ENCODE assay signal across 18 cellular contexts in genomic region chr3:143173242-143173641, GRCh38. TPM values are rescaled to one million over a fixed set of nuclear protein-coding genes. Genes with fewer than 3 reads are reported as not detected.
A peak's percentile ranks its signal among the peaks of the same experiment; 100 is the strongest.
DNase-seq lines count a peak whose midpoint lies in the region; ATAC-seq, FAIRE-seq and TF ChIP-seq lines count a peak whose summit lies in the region.
"Had no signal": no experiment of that assay in that cellular context is flagged by ENCODE, and none has a peak within 500 bp of the region (broad histone marks: within the 10 kb centered on the region; RNA-seq: fewer than 3 reads in every experiment).

No MANE protein-coding gene starts in this region.

- H3K36me3 ChIP-seq in DND-41 (ENCODE audit: insufficient read depth, low read length), result peaks cover 3% of the 10 kb centered on the region; the same call in 1 of the 2 replicates
- H3K36me3 ChIP-seq in K562 (ENCODE audit: control insufficient read depth, insufficient read depth, low read length), result no peaks in the 10 kb centered on the region; the same call in 2 of the 3 replicates
- H3K36me3 ChIP-seq: BLaER1, SJCRH30 had no signal

- 42% methylated on average over 1 of the region's 1 CpG for WGBS in K562 (ENCODE audit: insufficient coverage, low coverage, missing lambda C conversion rate)

- H4K20me1 ChIP-seq in DND-41 (ENCODE audit: insufficient read depth, low read length), result no peaks in the 10 kb centered on the region
- no peaks in the 10 kb centered on the region for H4K20me1 ChIP-seq in K562 (replicated peaks; ENCODE audit: control insufficient read depth, insufficient read depth, low read length)
- H4K20me1 ChIP-seq: BLaER1 had no signal

- BruUV-seq in K562 (replicated peaks; lab: Mats Ljungman, UMichigan), result no TSS peak

- CTCF ChIA-PET in K562 (lab: Yijun Ruan, JAX; ENCODE audit: low intra/inter-chr PET ratio), result no interaction called here

- POLR2A ChIA-PET in K562 (lab: Yijun Ruan, JAX), result interaction anchor here (0.6 to 1.5 kb wide), 3 partner anchors 10 to 385 kb away, joined by 3 read pairs; no protein-coding TSS in a partner anchor

- no peak for TF ChIP-seq POLR2A in K562 (conservative IDR thresholded peaks at IDR 0.05)

- H3K9me1 ChIP-seq in K562 (ENCODE audit: control insufficient read depth, insufficient read depth, low read length), result no peaks in the 10 kb centered on the region

- FAIRE-seq in K562 (lab: Jason Lieb, UNC), result no peak
- FAIRE-seq: A549, H1, HepG2 had no signal

- no peaks in the 10 kb centered on the region for H3K27me3 Mint-ChIP-seq in activated T-cell treated with anti-CD3 and anti-CD28 coated beads, Interleukin-2, amount 50 U/mL, for 4 hours (ENCODE audit: low read depth)
- H3K27me3 Mint-ChIP-seq in activated T-cell treated with anti-CD3 and anti-CD28 coated beads, Interleukin-2, amount 50 U/mL, for 72 hours (ENCODE audit: low read depth), result no peaks in the 10 kb centered on the region
- H3K27me3 Mint-ChIP-seq in nephron (ENCODE audit: low read depth), result peaks cover 5% of the 10 kb centered on the region

- H3K9ac ChIP-seq in DND-41 (ENCODE audit: low read depth, low read length), result peak overlapping the region; percentile 82
- no peak overlapping the region for H3K9ac ChIP-seq in K562 (ENCODE audit: insufficient read depth in 1 of 2, low read depth in 2 of 2, low read length in 2 of 2)
- H3K9ac ChIP-seq: BLaER1, KMS-11 had no signal

- H2AFZ ChIP-seq in DND-41 (ENCODE audit: low read depth, low read length), result peak overlapping the region; percentile 49
- no peak overlapping the region for H2AFZ ChIP-seq in K562 (ENCODE audit: low read depth, low read length)

- peaks cover 1% of the 10 kb centered on the region for H3K36me3 Mint-ChIP-seq in activated T-cell treated with anti-CD3 and anti-CD28 coated beads, Interleukin-2, amount 50 U/mL, for 4 hours (ENCODE audit: insufficient read depth)
- peaks cover 11 to 21% of the 10 kb centered on the region in 2 donors for H3K36me3 Mint-ChIP-seq in activated T-cell treated with anti-CD3 and anti-CD28 coated beads, Interleukin-2, amount 50 U/mL, for 72 hours (ENCODE audit: insufficient read depth in 2 of 2)
- peaks cover 13% of the 10 kb centered on the region for H3K36me3 Mint-ChIP-seq in nephron (ENCODE audit: low read depth)

- TF ChIP-seq CTCF in DND-41 (IDR thresholded peaks at IDR 0.05; ENCODE audit: borderline replicate concordance, extremely low read depth, low read length, poor library complexity, severe bottlenecking) (no peak), K562 (IDR thresholded peaks at IDR 0.05 in 2 of 3, conservative IDR thresholded peaks at IDR 0.05 in 1 of 3; ENCODE audit: insufficient read depth in 2 of 3, low read depth in 1 of 3, low read length in 3 of 3) (no peak), nephron (IDR thresholded peaks at IDR 0.05; ENCODE audit: unreplicated experiment in 3 of 3) (no peak)

- H3K4me1 ChIP-seq in DND-41 (ENCODE audit: insufficient read depth, low read length) (peaks cover 72% of the 10 kb centered on the region), K562 (replicated peaks in 1 of 2; ENCODE audit: control insufficient read depth in 2 of 2, insufficient read depth in 2 of 2, low read length in 2 of 2) (peaks cover 15 to 40% of the 10 kb centered on the region in 2 experiments)
- H3K4me1 ChIP-seq: A549, SJCRH30 had no signal

- H3K27ac Mint-ChIP-seq in activated T-cell treated with anti-CD3 and anti-CD28 coated beads, Interleukin-2, amount 50 U/mL, for 72 hours, result no peak overlapping the region
- H3K27ac Mint-ChIP-seq in nephron, result peak overlapping the region; percentile 98 to 99 (median 98)

- in situ Hi-C loops in K562 (cut with MboI), result no loop called here

- peaks cover 67% of the 10 kb centered on the region for H3K4me1 Mint-ChIP-seq in activated T-cell treated with anti-CD3 and anti-CD28 coated beads, Interleukin-2, amount 50 U/mL, for 4 hours (ENCODE audit: low read depth)
- H3K4me1 Mint-ChIP-seq in activated T-cell treated with anti-CD3 and anti-CD28 coated beads, Interleukin-2, amount 50 U/mL, for 72 hours (ENCODE audit: low read depth), result peaks cover 67% of the 10 kb centered on the region
- H3K4me1 Mint-ChIP-seq in nephron, result peaks cover 44% of the 10 kb centered on the region

- TF ChIP-seq EP300 in K562 (IDR thresholded peaks at IDR 0.05; ENCODE audit: low read length), result no peak

- intact Hi-C loops in K562 (cut with micrococcal nuclease), result no loop called here

- H3K4me3 Mint-ChIP-seq in activated T-cell treated with anti-CD3 and anti-CD28 coated beads, Interleukin-2, amount 50 U/mL, for 4 hours, result peak overlapping the region; percentile 31
- no peak overlapping the region for H3K4me3 Mint-ChIP-seq in activated T-cell treated with anti-CD3 and anti-CD28 coated beads, Interleukin-2, amount 50 U/mL, for 72 hours
- H3K4me3 Mint-ChIP-seq in nephron, result no peak overlapping the region

- H3K4me2 ChIP-seq in DND-41 (ENCODE audit: insufficient read depth, low read length) (peak overlapping the region; percentile 61), K562 (ENCODE audit: insufficient read depth, low read length) (no peak overlapping the region)
- H3K4me2 ChIP-seq: A549, KMS-11 had no signal

- no peak for DNase-seq in activated T-cell treated with anti-CD3 and anti-CD28 coated beads, Interleukin-2, amount 50 U/mL, for 4 hours
- DNase-seq in activated T-cell treated with anti-CD3 and anti-CD28 coated beads, Interleukin-2, amount 50 U/mL, for 72 hours, result no peak
- DNase-seq in DND-41, result no peak
- no peak for DNase-seq in K562 (ENCODE audit: extremely low read depth in 1 of 4, low spot score in 3 of 4)
- DNase-seq in SK-N-DZ (ENCODE audit: low spot score), result no peak
- DNase-seq: DMS79, NCI-H1417 treated with DMSO at 0.1 percent for 48 hours, NCI-H187 treated with DMSO at 0.1 percent for 48 hours, NCI-H345, NCI-H524 treated with DMSO at 0.1 percent for 48 hours, SJCRH30 had no signal

- H3K9me3 ChIP-seq in DND-41 (ENCODE audit: insufficient read depth, low read length, severe bottlenecking) (peaks cover 14% of the 10 kb centered on the region), K562 (replicated peaks; ENCODE audit: control insufficient read depth, insufficient read depth, low read depth, low read length) (peaks cover 4% of the 10 kb centered on the region)

- TF ChIP-seq RAD21 in K562 (CRISPR knock-in tag; conservative IDR thresholded peaks at IDR 0.05 in 1 of 2, IDR thresholded peaks at IDR 0.05 in 1 of 2), result no peak

- no peak for ATAC-seq in activated T-cell treated with anti-CD3 and anti-CD28 coated beads, Interleukin-2, amount 50 U/mL, for 4 hours
- ATAC-seq in activated T-cell treated with anti-CD3 and anti-CD28 coated beads, Interleukin-2, amount 50 U/mL, for 72 hours (replicated peaks in 1 of 2), result no peak
- no peak for ATAC-seq in DND-41 (ENCODE audit: insufficient read depth, low read depth)
- no peak for ATAC-seq in K562
- no peak for ATAC-seq in HG03521 (IDR thresholded peaks at IDR 0.05; ENCODE audit: unreplicated experiment)
- ATAC-seq: A549, HepG2 had no signal

- peak overlapping the region in 1 of 2 experiments; percentile 36; a peak in 2 of 4 replicates for H3K4me3 ChIP-seq in DND-41 (ENCODE audit: low read depth in 1 of 2, low read length in 2 of 2)
- H3K4me3 ChIP-seq in K562, result no peak overlapping the region
- H3K4me3 ChIP-seq: A549, BLaER1, SJCRH30 had no signal

- H3K27me3 ChIP-seq in DND-41 (ENCODE audit: insufficient read depth, low read length, poor library complexity) (no peaks in the 10 kb centered on the region), K562 (ENCODE audit: control insufficient read depth in 2 of 2, insufficient read depth in 2 of 2, low read length in 2 of 2) (no peaks in the 10 kb centered on the region)
- H3K27me3 ChIP-seq: BLaER1, SJCRH30 had no signal

- peaks cover 18% of the 10 kb centered on the region for H3K9me3 Mint-ChIP-seq in activated T-cell treated with anti-CD3 and anti-CD28 coated beads, Interleukin-2, amount 50 U/mL, for 4 hours
- peaks cover 8 to 10% of the 10 kb centered on the region in 2 donors for H3K9me3 Mint-ChIP-seq in activated T-cell treated with anti-CD3 and anti-CD28 coated beads, Interleukin-2, amount 50 U/mL, for 72 hours
- H3K9me3 Mint-ChIP-seq in nephron, result peaks cover 21% of the 10 kb centered on the region

- H3K79me2 ChIP-seq in DND-41 (ENCODE audit: insufficient read depth, low read length) (peaks cover 26% of the 10 kb centered on the region), K562 (ENCODE audit: control insufficient read depth, insufficient read depth, low read length) (no peaks in the 10 kb centered on the region)

- H3K27ac ChIP-seq in DND-41 (ENCODE audit: low read length) (peak overlapping the region; percentile 100), K562 (ENCODE audit: extremely low read depth, low read depth, low read length) (no peak overlapping the region)
- H3K27ac ChIP-seq: A549, BLaER1, KMS-11, SJCRH30 had no signal

TF ChIP-seq in K562, 482 proteins besides CTCF, POLR2A, EP300 and RAD21 (continues in another document):
- no peak for TF ChIP-seq HDGF (IDR thresholded peaks at IDR 0.05)
- no peak for TF ChIP-seq CSDE1 (IDR thresholded peaks at IDR 0.05)
- TF ChIP-seq XRCC5 (IDR thresholded peaks at IDR 0.05; ENCODE audit: low read depth, low read length), result no peak

RNA-seq across cellular contexts. Expression of gene CHST2, which starts 53.7 kb away (rescaled TPM):
- 1 to 10 TPM; 4.8 to 5.0 (median 4.9) TPM for total RNA-seq in activated T-cell treated with anti-CD3 and anti-CD28 coated beads, Interleukin-2, amount 50 U/mL, for 4 hours
- 1 to 10 TPM; 5.3 to 5.6 TPM for total RNA-seq in activated T-cell treated with anti-CD3 and anti-CD28 coated beads, Interleukin-2, amount 50 U/mL, for 72 hours
- total RNA-seq in K562 (2011; cell fraction: chromatin; rRNA removed; ENCODE audit: low replicate concordance), result 15.4 and 34.1 TPM in 2 replicates
- 40.4 and 52.0 TPM in 2 replicates for total RNA-seq in K562 (2011; cell fraction: nucleolus; rRNA removed)
- 27.5 and 32.1 TPM in 2 replicates for total RNA-seq in K562 (2011; cell fraction: nucleoplasm; rRNA removed)
- total RNA-seq in K562 (2014; rRNA removed), result 27.3 and 28.5 TPM in 2 replicates
- 10.6 and 10.7 TPM in 2 replicates for total RNA-seq in K562 (2014; rRNA removed; fragmentation: Illumina TruSeq; extraction: Trizol)
- 13.9 and 14.7 TPM in 2 replicates for total RNA-seq in K562 (2015; rRNA removed; fragmentation: Illumina TruSeq; extraction: Trizol)
- total RNA-seq in K562 (2021), result 55.1 and 60.3 TPM in 2 replicates
- polyA plus RNA-seq in K562 (2011; rRNA removed), result 8.0 and 13.7 TPM in 2 replicates
- 10.9 and 33.4 TPM in 2 replicates for polyA plus RNA-seq in K562 (2011; cell fraction: cytosol; rRNA removed)
- polyA plus RNA-seq in K562 (2011; cell fraction: nucleus; rRNA removed), result 19.2 and 52.4 TPM in 2 replicates
- polyA plus RNA-seq in K562 (2012), result 25.3 and 34.2 TPM in 2 replicates
- 16.5 and 19.2 TPM in 2 replicates for polyA plus RNA-seq in K562 (2014; fragmentation: Illumina TruSeq; extraction: Trizol)
- polyA plus RNA-seq in K562 (2014; fragmentation: Nextera tagmentation; extraction: Ambion mirVana), result 1 to 10 TPM; 3.4 to 3.7 TPM
- polyA plus RNA-seq in K562 (2014; rRNA removed), result 32.6 and 36.4 TPM in 2 replicates
- 4.3 and 8.8 TPM in 2 replicates for polyA minus RNA-seq in K562 (2011; rRNA and poly(A)+ RNA removed)
- 17.7 and 18.6 TPM in 2 replicates for polyA minus RNA-seq in K562 (2011; cell fraction: cytosol; rRNA and poly(A)+ RNA removed)
- 21.2 and 23.4 TPM in 2 replicates for polyA minus RNA-seq in K562 (2011; cell fraction: nucleus; rRNA and poly(A)+ RNA removed)
- 36.1 and 40.3 TPM in 2 replicates for polyA plus RNA-seq in SK-N-DZ (2014; cell fraction: cytosol; rRNA removed)
- polyA plus RNA-seq in SK-N-DZ (2014; cell fraction: nucleus; rRNA removed), result 24.1 and 26.0 TPM in 2 replicates
- total RNA-seq: HepG2 had no signal
- polyA plus RNA-seq: HepG2 had no signal
